Comparison of ENCODE assay signal across 18 cellular contexts in genomic region chr11:72441647-72442267, GRCh38. TPM values are rescaled to one million over a fixed set of nuclear protein-coding genes. Genes with fewer than 3 reads are reported as not detected.
DNase-seq lines count a peak whose midpoint lies in the region; ATAC-seq and TF ChIP-seq lines count a peak whose summit lies in the region.
"Had no signal": no experiment of that assay in that cellular context is flagged by ENCODE, and none has a peak within 500 bp of the region (broad histone marks: within the 10 kb centered on the region; RNA-seq: fewer than 3 reads in every experiment).

No MANE protein-coding gene starts in this region.

- peaks cover 22% of the 10 kb centered on the region for H3K27me3 Mint-ChIP-seq in activated CD8-positive, alpha-beta T cell treated with anti-CD3 and anti-CD28 coated beads, Interleukin-2, amount 10 ng/mL, durations not matched to agents 7 days and 5 days (ENCODE audit: low read depth)
- no peaks in the 10 kb centered on the region for H3K27me3 Mint-ChIP-seq in activated CD8-positive, alpha-beta T cell treated with anti-CD3 and anti-CD28 coated beads for 36 hours
- H3K27me3 Mint-ChIP-seq in Calu3 (ENCODE audit: unreplicated experiment), result no peaks in the 10 kb centered on the region

- no peaks in the 10 kb centered on the region for H3K27me3 ChIP-seq in SJCRH30
- H3K27me3 ChIP-seq: body of pancreas, dorsolateral prefrontal cortex, tibial nerve had no signal

- no peaks in the 10 kb centered on the region; the same call in 1 of the 2 replicates for H3K9me3 ChIP-seq in SJCRH30 (replicated peaks)
- H3K9me3 ChIP-seq: body of pancreas, gastroesophageal sphincter, tibial nerve had no signal

- H3K4me3 ChIP-seq in SJCRH30 (no peak overlapping the region), fibroblast of pulmonary artery (replicated peaks; ENCODE audit: low read depth, low read length) (no peak overlapping the region)
- H3K4me3 ChIP-seq: body of pancreas, dorsolateral prefrontal cortex, gastroesophageal sphincter, tibial nerve had no signal

- H3K36me3 Mint-ChIP-seq in activated CD8-positive, alpha-beta T cell treated with anti-CD3 and anti-CD28 coated beads, Interleukin-2, amount 10 ng/mL, durations not matched to agents 7 days and 5 days (ENCODE audit: low read depth), result no peaks in the 10 kb centered on the region
- no peaks in the 10 kb centered on the region for H3K36me3 Mint-ChIP-seq in activated CD8-positive, alpha-beta T cell treated with anti-CD3 and anti-CD28 coated beads for 36 hours (ENCODE audit: low read depth)
- no peaks in the 10 kb centered on the region for H3K36me3 Mint-ChIP-seq in Calu3 (ENCODE audit: insufficient read depth, unreplicated experiment)
- H3K36me3 Mint-ChIP-seq: CD8-positive, alpha-beta memory T cell had no signal

- peak; percentile 23 for ATAC-seq in activated CD8-positive, alpha-beta T cell treated with anti-CD3 and anti-CD28 coated beads, Interleukin-2, amount 10 ng/mL, durations not matched to agents 7 days and 5 days
- ATAC-seq in activated CD8-positive, alpha-beta T cell treated with anti-CD3 and anti-CD28 coated beads for 36 hours, result no peak
- ATAC-seq: body of pancreas, gastroesophageal sphincter had no signal

- no peak overlapping the region for H3K4me3 Mint-ChIP-seq in activated CD8-positive, alpha-beta T cell treated with anti-CD3 and anti-CD28 coated beads, Interleukin-2, amount 10 ng/mL, durations not matched to agents 7 days and 5 days
- H3K4me3 Mint-ChIP-seq in activated CD8-positive, alpha-beta T cell treated with anti-CD3 and anti-CD28 coated beads for 36 hours, result no peak overlapping the region
- no peak overlapping the region for H3K4me3 Mint-ChIP-seq in Calu3 (ENCODE audit: low read depth, unreplicated experiment)
- H3K4me3 Mint-ChIP-seq: CD8-positive, alpha-beta memory T cell had no signal

- intact Hi-C loops in activated CD8-positive, alpha-beta T cell treated with anti-CD3 and anti-CD28 coated beads for 36 hours (cut with micrococcal nuclease), result no loop called here
- intact Hi-C loops in Calu3 (cut with micrococcal nuclease; ENCODE audit: unreplicated experiment), result no loop called here

- DNase-seq in activated CD8-positive, alpha-beta T cell treated with anti-CD3 and anti-CD28 coated beads, Interleukin-2, amount 10 ng/mL, durations not matched to agents 7 days and 5 days, result no peak
- no peak for DNase-seq in activated CD8-positive, alpha-beta T cell treated with anti-CD3 and anti-CD28 coated beads for 36 hours
- peak; percentile 34 to 61 for DNase-seq in SJCRH30
- DNase-seq in fibroblast of pulmonary artery (ENCODE audit: low read depth), result peak; percentile 83
- peak; percentile 21 for DNase-seq in stromal cell of bone marrow (ENCODE audit: low read depth)
- no peak for DNase-seq in effector CD8-positive, alpha-beta T cell (lab: John Stamatoyannopoulos, UW)
- DNase-seq in Calu3, result no peak
- DNase-seq in NCI-H2107 treated with DMSO at 0.1 percent for 48 hours (lab: John Stamatoyannopoulos, UW; ENCODE audit: unreplicated experiment), result no peak
- DNase-seq: 8988T; activated CD4-positive, alpha-beta T cell treated with anti-CD3 and anti-CD28 coated beads, Interleukin-2, amount 50 U/mL, for 48 hours; CD8-positive, alpha-beta memory T cell; dorsolateral prefrontal cortex; islet precursor cell; SIG-M5 had no signal

- H3K36me3 ChIP-seq in SJCRH30, result no peaks in the 10 kb centered on the region
- H3K36me3 ChIP-seq: gastroesophageal sphincter, tibial nerve had no signal

- POLR2A ChIA-PET in activated CD8-positive, alpha-beta T cell treated with anti-CD3 and anti-CD28 coated beads, Interleukin-2, amount 10 ng/mL, durations not matched to agents 7 days and 5 days (lab: Charles Lee), result interaction anchor here (0.6 to 1.2 kb wide), 2 partner anchors 9 kb away, joined by 3 read pairs; no protein-coding TSS in a partner anchor
- POLR2A ChIA-PET in activated CD8-positive, alpha-beta T cell treated with anti-CD3 and anti-CD28 coated beads for 36 hours (lab: Charles Lee), result no interaction called here

- H3K9me3 Mint-ChIP-seq in activated CD8-positive, alpha-beta T cell treated with anti-CD3 and anti-CD28 coated beads, Interleukin-2, amount 10 ng/mL, durations not matched to agents 7 days and 5 days (ENCODE audit: insufficient read depth), result no peaks in the 10 kb centered on the region
- no peaks in the 10 kb centered on the region for H3K9me3 Mint-ChIP-seq in activated CD8-positive, alpha-beta T cell treated with anti-CD3 and anti-CD28 coated beads for 36 hours
- H3K9me3 Mint-ChIP-seq in Calu3 (ENCODE audit: low read depth, unreplicated experiment), result no peaks in the 10 kb centered on the region
- H3K9me3 Mint-ChIP-seq: CD8-positive, alpha-beta memory T cell had no signal

- H3K4me1 Mint-ChIP-seq in activated CD8-positive, alpha-beta T cell treated with anti-CD3 and anti-CD28 coated beads, Interleukin-2, amount 10 ng/mL, durations not matched to agents 7 days and 5 days (ENCODE audit: low read depth), result peaks cover 18% of the 10 kb centered on the region
- peaks cover 3% of the 10 kb centered on the region for H3K4me1 Mint-ChIP-seq in activated CD8-positive, alpha-beta T cell treated with anti-CD3 and anti-CD28 coated beads for 36 hours (ENCODE audit: low read depth)
- no peaks in the 10 kb centered on the region for H3K4me1 Mint-ChIP-seq in Calu3 (ENCODE audit: low read depth, unreplicated experiment)

- CTCF ChIA-PET in activated CD8-positive, alpha-beta T cell treated with anti-CD3 and anti-CD28 coated beads, Interleukin-2, amount 10 ng/mL, durations not matched to agents 7 days and 5 days (lab: Charles Lee), result interaction anchor here (0.8 to 3.6 kb wide), 4 partner anchors 11 to 298 kb away, joined by 3 to 28 read pairs (median 4); no protein-coding TSS in a partner anchor
- CTCF ChIA-PET in activated CD8-positive, alpha-beta T cell treated with anti-CD3 and anti-CD28 coated beads for 36 hours (lab: Charles Lee), result interaction anchor here (1.5 to 2.8 kb wide), 3 partner anchors 11 to 30 kb away, joined by 3 to 17 read pairs (median 4); no protein-coding TSS in a partner anchor
- CTCF ChIA-PET in Calu3 (lab: Charles Lee), result interaction anchor here (0.7 to 0.8 kb wide), 3 partner anchors 10 to 43 kb away, joined by 3 to 9 read pairs (median 4); no protein-coding TSS in a partner anchor

- peaks cover 8% of the 10 kb centered on the region; the same call in 1 of the 2 replicates for H3K4me1 ChIP-seq in SJCRH30
- H3K4me1 ChIP-seq: body of pancreas, gastroesophageal sphincter, parathyroid adenoma had no signal

- H3K27ac ChIP-seq in SJCRH30, result no peak overlapping the region
- H3K27ac ChIP-seq: body of pancreas, dorsolateral prefrontal cortex, gastroesophageal sphincter, parathyroid adenoma, tibial nerve had no signal

- TF ChIP-seq CTCF in activated CD8-positive, alpha-beta T cell treated with anti-CD3 and anti-CD28 coated beads for 36 hours (IDR thresholded peaks at IDR 0.05), result no peak
- no peak for TF ChIP-seq CTCF in fibroblast of pulmonary artery (IDR thresholded peaks at IDR 0.05; ENCODE audit: low read length, missing control alignments)
- no peak for TF ChIP-seq CTCF in Calu3 (IDR thresholded peaks at IDR 0.05; ENCODE audit: unreplicated experiment)

- BruUV-seq in Calu3 (replicated peaks; lab: Mats Ljungman, UMichigan), result no TSS peak

- no peak overlapping the region for H3K27ac Mint-ChIP-seq in activated CD8-positive, alpha-beta T cell treated with anti-CD3 and anti-CD28 coated beads, Interleukin-2, amount 10 ng/mL, durations not matched to agents 7 days and 5 days
- H3K27ac Mint-ChIP-seq in activated CD8-positive, alpha-beta T cell treated with anti-CD3 and anti-CD28 coated beads for 36 hours, result no peak overlapping the region
- no peak overlapping the region for H3K27ac Mint-ChIP-seq in Calu3 (ENCODE audit: unreplicated experiment)
- H3K27ac Mint-ChIP-seq: CD8-positive, alpha-beta memory T cell had no signal

RNA-seq across cellular contexts. Expression of gene CLPB, which starts 7.4 kb away (rescaled TPM):
- 10 to 100 TPM; 26.4 to 26.8 TPM for total RNA-seq in activated CD8-positive, alpha-beta T cell treated with anti-CD3 and anti-CD28 coated beads, Interleukin-2, amount 10 ng/mL, durations not matched to agents 7 days and 5 days
- 10 to 100 TPM; 37.0 to 37.2 TPM for total RNA-seq in activated CD8-positive, alpha-beta T cell treated with anti-CD3 and anti-CD28 coated beads for 36 hours
- total RNA-seq in SJCRH30 (2014; rRNA removed; shearing (Covaris generic)), result 30.4 and 38.5 TPM in 2 replicates
- 24.7 and 24.8 TPM in 2 replicates for total RNA-seq in Calu3 (2022)

Comparison
In these comparisons a context has a peak if more than half of its experiments do, and no peak if none do; other contexts are left out.
1. DNase-seq: peak in SJCRH30 (2 of 2), fibroblast of pulmonary artery (single experiment) and stromal cell of bone marrow (single experiment); none in activated CD8-positive, alpha-beta T cell treated with anti-CD3 and anti-CD28 coated beads, Interleukin-2, amount 10 ng/mL, durations not matched to agents 7 days and 5 days (single experiment), activated CD8-positive, alpha-beta T cell treated with anti-CD3 and anti-CD28 coated beads for 36 hours (single experiment), effector CD8-positive, alpha-beta T cell (single experiment), Calu3 (single experiment) and NCI-H2107 treated with DMSO at 0.1 percent for 48 hours (single experiment).